In the genomic region with DNA sequence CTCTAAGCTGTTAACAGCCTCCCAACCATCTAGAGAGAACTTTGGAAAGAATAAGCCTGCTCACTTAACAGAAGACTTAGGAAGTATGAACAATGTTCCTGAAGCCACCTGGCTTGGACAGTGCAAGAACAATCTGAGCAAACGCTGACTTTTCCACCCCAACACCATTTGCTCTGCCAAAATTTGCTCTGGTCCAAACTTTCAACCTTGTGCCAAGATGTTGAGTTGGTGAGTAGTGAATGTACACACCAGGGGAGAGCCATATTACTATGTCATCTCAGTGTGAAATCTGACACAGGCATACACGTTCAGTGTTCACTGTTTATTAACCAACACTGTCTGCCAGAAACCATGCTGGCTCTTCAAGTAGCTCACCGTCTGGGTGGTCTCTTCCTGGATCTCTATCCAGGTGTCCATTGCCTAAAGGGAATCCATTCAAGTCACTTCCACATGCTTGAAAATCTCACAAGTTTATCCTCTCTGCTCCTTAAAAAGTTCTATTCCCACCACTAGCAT, we compare ENCODE assay signal across 15 cellular contexts.
DNase-seq lines count a peak whose midpoint lies in the region; ATAC-seq and TF ChIP-seq lines count a peak whose summit lies in the region.
"Had no signal": no experiment of that assay in that cellular context is flagged by ENCODE, and none has a peak within 500 bp of the region (broad histone marks: within the 10 kb centered on the region; RNA-seq: fewer than 3 reads in every experiment).

No MANE protein-coding gene starts in this region.

- no peak overlapping the region for H3K9ac ChIP-seq in neuronal stem cell (ENCODE audit: low read depth, low read length, poor library complexity)
- H3K9ac ChIP-seq: neural progenitor cell, SK-N-SH had no signal

- H3K27ac ChIP-seq in CD4-positive, CD25-positive, alpha-beta regulatory T cell (ENCODE audit: insufficient read depth, low read length, poor library complexity, severe bottlenecking), result peak overlapping the region; percentile 76
- H3K27ac ChIP-seq in neuronal stem cell (replicated peaks; ENCODE audit: low read length) (no peak overlapping the region), WERI-Rb-1 (no peak overlapping the region)
- H3K27ac ChIP-seq: HL-60, neural progenitor cell, tibial artery had no signal

- H2BK5ac ChIP-seq in neuronal stem cell (ENCODE audit: low read length), result no peak overlapping the region

- no peak overlapping the region for H4K91ac ChIP-seq in neuronal stem cell (ENCODE audit: low read depth, low read length, poor library complexity)

- no peak overlapping the region for H2BK120ac ChIP-seq in neuronal stem cell (ENCODE audit: low read depth, low read length)

- H3K4ac ChIP-seq in neuronal stem cell (ENCODE audit: low read length), result no peak overlapping the region

- DNase-seq in CD4-positive, CD25-positive, alpha-beta regulatory T cell, result no peak
- DNase-seq in DMS79 treated with DMSO at 0.1 percent for 48 hours (lab: John Stamatoyannopoulos, UW) (peak; percentile 44), NCI-H345 (lab: John Stamatoyannopoulos, UW) (peak; percentile 88), fibroblast of mammary gland (ENCODE audit: low read depth) (peak; percentile 36), neuronal stem cell (ENCODE audit: low spot score) (no peak), LoVo (ENCODE audit: low spot score) (no peak), WERI-Rb-1 (no peak)
- DNase-seq: MM.1S, SK-N-SH, tibial artery had no signal

- no peaks in the 10 kb centered on the region for H3K9me3 ChIP-seq in CD4-positive, CD25-positive, alpha-beta regulatory T cell (ENCODE audit: control insufficient read depth in 2 of 2, low read length in 2 of 2)
- H3K9me3 ChIP-seq in neuronal stem cell (replicated peaks in 1 of 2; ENCODE audit: control insufficient read depth in 2 of 2, insufficient read depth in 1 of 2, low read depth in 1 of 2, low read length in 2 of 2), result peaks cover 0 to 1% of the 10 kb centered on the region in 2 donors
- no peaks in the 10 kb centered on the region for H3K9me3 ChIP-seq in WERI-Rb-1 (ENCODE audit: severe bottlenecking)
- H3K9me3 ChIP-seq: left lung, SK-N-SH, tibial artery had no signal

- H3K9me3 Mint-ChIP-seq in CD4-positive, CD25-positive, alpha-beta regulatory T cell, result no peaks in the 10 kb centered on the region
- H3K9me3 Mint-ChIP-seq: activated naive CD4-positive, alpha-beta T cell treated with anti-CD3 and anti-CD28 coated beads for 36 hours; neural progenitor cell had no signal

- H3K27me3 ChIP-seq in CD4-positive, CD25-positive, alpha-beta regulatory T cell (ENCODE audit: control insufficient read depth, insufficient read depth, low read length), result no peaks in the 10 kb centered on the region
- peaks cover 0 to 6% (median 0%) of the 10 kb centered on the region in 3 experiments for H3K27me3 ChIP-seq in neuronal stem cell (ENCODE audit: control insufficient read depth in 3 of 3, insufficient read depth in 3 of 3, low read depth in 1 of 3, low read length in 3 of 3)
- H3K27me3 ChIP-seq in WERI-Rb-1 (ENCODE audit: insufficient read depth, low read depth, severe bottlenecking), result no peaks in the 10 kb centered on the region
- H3K27me3 ChIP-seq: left lung, neural progenitor cell, tibial artery had no signal

- H2BK15ac ChIP-seq in neuronal stem cell (ENCODE audit: low read length), result no peak overlapping the region

- H3K4me3 Mint-ChIP-seq in CD4-positive, CD25-positive, alpha-beta regulatory T cell, result peak overlapping the region in 2 of 4 donors; percentile 75 to 84
- H3K4me3 Mint-ChIP-seq: neural progenitor cell had no signal

- no peak overlapping the region for H4K8ac ChIP-seq in neuronal stem cell (ENCODE audit: low read depth, low read length)

- peak overlapping the region; percentile 52 for H3K4me3 ChIP-seq in CD4-positive, CD25-positive, alpha-beta regulatory T cell (ENCODE audit: low read depth, low read length)
- H3K4me3 ChIP-seq in fibroblast of mammary gland (ENCODE audit: control insufficient read depth, low read depth, low read length), result no peak overlapping the region
- no peak overlapping the region for H3K4me3 ChIP-seq in neuronal stem cell (ENCODE audit: low read length in 2 of 2)
- H3K4me3 ChIP-seq in WERI-Rb-1 (ENCODE audit: low read depth, low read length), result no peak overlapping the region
- H3K4me3 ChIP-seq: left lung, neural progenitor cell, tibial artery had no signal

- no peak overlapping the region for H3K23ac ChIP-seq in neuronal stem cell (ENCODE audit: low read depth, low read length, poor library complexity)

- H3K79me1 ChIP-seq in neuronal stem cell (ENCODE audit: low read depth, low read length), result no peaks in the 10 kb centered on the region

- no peak overlapping the region for H3K18ac ChIP-seq in neuronal stem cell (ENCODE audit: low read length)

- H2AFZ ChIP-seq in neuronal stem cell (ENCODE audit: low read length), result no peak overlapping the region
- H2AFZ ChIP-seq: neural progenitor cell had no signal

- H2AK5ac ChIP-seq in neuronal stem cell (ENCODE audit: low read depth, low read length), result no peak overlapping the region

- no peak overlapping the region for H3K14ac ChIP-seq in neuronal stem cell (ENCODE audit: low read length)

- no CpG with 5 or more reads among the region's 3 CpGs for WGBS in neuronal stem cell (ENCODE audit: extremely low coverage in 2 of 2, insufficient read length in 2 of 2, insufficient replicate concordance in 1 of 2), 2 donors

- no peaks in the 10 kb centered on the region for H3K36me3 Mint-ChIP-seq in CD4-positive, CD25-positive, alpha-beta regulatory T cell
- H3K36me3 Mint-ChIP-seq: neural progenitor cell had no signal

- H3K36me3 ChIP-seq in CD4-positive, CD25-positive, alpha-beta regulatory T cell (ENCODE audit: control insufficient read depth, insufficient read depth, low read length), result no peaks in the 10 kb centered on the region
- H3K36me3 ChIP-seq in neuronal stem cell (replicated peaks in 1 of 2; ENCODE audit: control insufficient read depth in 2 of 2, insufficient read depth in 2 of 2, low read length in 2 of 2) (no peaks in the 10 kb centered on the region), WERI-Rb-1 (no peaks in the 10 kb centered on the region)
- H3K36me3 ChIP-seq: left lung, neural progenitor cell, tibial artery had no signal

- peaks cover 27% of the 10 kb centered on the region for H3K4me1 ChIP-seq in CD4-positive, CD25-positive, alpha-beta regulatory T cell (ENCODE audit: control insufficient read depth, insufficient read depth, low read length, poor library complexity, severe bottlenecking)
- peaks cover 0 to 15% of the 10 kb centered on the region in 2 donors for H3K4me1 ChIP-seq in neuronal stem cell (ENCODE audit: control insufficient read depth in 2 of 2, insufficient read depth in 1 of 2, low read depth in 1 of 2, low read length in 2 of 2)
- H3K4me1 ChIP-seq: tibial artery had no signal

- TF ChIP-seq CTCF in fibroblast of mammary gland (conservative IDR thresholded peaks at IDR 0.05; ENCODE audit: control insufficient read depth, insufficient read depth, low read depth, low read length) (no peak), WERI-Rb-1 (IDR thresholded peaks at IDR 0.05; ENCODE audit: low read depth, low read length) (no peak)

- no peak for ATAC-seq in CD4-positive, CD25-positive, alpha-beta regulatory T cell (ENCODE audit: low read depth in 2 of 2)
- ATAC-seq in GM18873 (IDR thresholded peaks at IDR 0.05; ENCODE audit: low FRiP score, unreplicated experiment), result no peak
- ATAC-seq: left lung had no signal

- H3K27ac Mint-ChIP-seq in CD4-positive, CD25-positive, alpha-beta regulatory T cell, result peak overlapping the region; percentile 90 to 98 (median 95)
- H3K27ac Mint-ChIP-seq: neural progenitor cell had no signal

- H3K4me1 Mint-ChIP-seq in CD4-positive, CD25-positive, alpha-beta regulatory T cell, result peaks cover 33 to 72% (median 50%) of the 10 kb centered on the region in 4 donors

- H3K27me3 Mint-ChIP-seq in CD4-positive, CD25-positive, alpha-beta regulatory T cell, result no peaks in the 10 kb centered on the region

- no peak overlapping the region for H3K4me2 ChIP-seq in neuronal stem cell (ENCODE audit: insufficient read depth, low read length, poor library complexity, severe bottlenecking)
- H3K4me2 ChIP-seq: neural progenitor cell, SK-N-SH had no signal

- H2BK12ac ChIP-seq in neuronal stem cell (ENCODE audit: low read length), result no peak overlapping the region

Comparison
In these comparisons a context has a peak if more than half of its experiments do, and no peak if none do; other contexts are left out.
1. DNase-seq: peak in DMS79 treated with DMSO at 0.1 percent for 48 hours (single experiment), NCI-H345 (single experiment) and fibroblast of mammary gland (single experiment); none in CD4-positive, CD25-positive, alpha-beta regulatory T cell (0 of 3), neuronal stem cell (single experiment), LoVo (single experiment) and WERI-Rb-1 (single experiment).